ENCODE assay signal across 9 cellular contexts in genomic region chr9:36748322-36748899, GRCh38.
DNase-seq lines count a peak whose midpoint lies in the region; ATAC-seq and TF ChIP-seq lines count a peak whose summit lies in the region.
"Had no signal": no experiment of that assay in that cellular context is flagged by ENCODE, and none has a peak within 500 bp of the region (broad histone marks: within the 10 kb centered on the region; RNA-seq: fewer than 3 reads in every experiment).

No MANE protein-coding gene starts in this region.

- H3K4me1 Mint-ChIP-seq in endodermal cell (no peaks in the 10 kb centered on the region), neural progenitor cell (no peaks in the 10 kb centered on the region)
- H3K4me1 Mint-ChIP-seq: nephron had no signal

- H3K9me3 ChIP-seq in PC-3 (ENCODE audit: low read length), result no peaks in the 10 kb centered on the region
- no peaks in the 10 kb centered on the region for H3K9me3 ChIP-seq in endodermal cell (ENCODE audit: control insufficient read depth, low read length)
- H3K9me3 ChIP-seq in neural progenitor cell (ENCODE audit: low read depth), result no peaks in the 10 kb centered on the region

- no TSS peak for BruUV-seq in PC-3 (replicated peaks; lab: Mats Ljungman, UMichigan)

- H3K27me3 ChIP-seq in PC-3 (ENCODE audit: low read length), result peaks cover 27% of the 10 kb centered on the region
- peaks cover 59% of the 10 kb centered on the region for H3K27me3 ChIP-seq in endodermal cell (ENCODE audit: control insufficient read depth, insufficient read depth, low read length, poor library complexity, severe bottlenecking)
- peaks cover 61% of the 10 kb centered on the region for H3K27me3 ChIP-seq in neural progenitor cell

- H3F3A ChIP-seq in PC-3 (ENCODE audit: low read length, unreplicated experiment), result no peaks in the 10 kb centered on the region
- no peaks in the 10 kb centered on the region for H3F3A ChIP-seq in neural progenitor cell (ENCODE audit: low read depth)

- H3K27ac ChIP-seq in PC-3 (ENCODE audit: low read length), result no peak overlapping the region
- H3K27ac ChIP-seq in endodermal cell (ENCODE audit: low read depth, low read length), result no peak overlapping the region
- no peak overlapping the region for H3K27ac ChIP-seq in neural progenitor cell

- no peak overlapping the region for H3K9ac ChIP-seq in PC-3 (ENCODE audit: low read length)
- H3K9ac ChIP-seq in endodermal cell (ENCODE audit: extremely low read depth, low read length, poor library complexity, severe bottlenecking), result no peak overlapping the region
- H3K9ac ChIP-seq in neural progenitor cell, result no peak overlapping the region

- H3K79me2 ChIP-seq in PC-3 (ENCODE audit: low read length), result no peaks in the 10 kb centered on the region
- no peaks in the 10 kb centered on the region for H3K79me2 ChIP-seq in neural progenitor cell (ENCODE audit: low read depth)

- CTCF ChIA-PET in PC-3 (lab: Charles Lee), result no interaction called here

- H3K9me3 Mint-ChIP-seq in endodermal cell (no peaks in the 10 kb centered on the region), neural progenitor cell (no peaks in the 10 kb centered on the region)
- H3K9me3 Mint-ChIP-seq: nephron had no signal

- no peaks in the 10 kb centered on the region for H3K36me3 Mint-ChIP-seq in endodermal cell (ENCODE audit: low read depth)
- no peaks in the 10 kb centered on the region for H3K36me3 Mint-ChIP-seq in neural progenitor cell

- peaks cover 23% of the 10 kb centered on the region for H3K27me3 Mint-ChIP-seq in endodermal cell (ENCODE audit: insufficient read depth)
- peaks cover 37% of the 10 kb centered on the region for H3K27me3 Mint-ChIP-seq in neural progenitor cell (ENCODE audit: insufficient read depth, low read depth)

- H3K4me2 ChIP-seq in PC-3 (ENCODE audit: low read length), result no peak overlapping the region
- H3K4me2 ChIP-seq in neural progenitor cell, result no peak overlapping the region

- intact Hi-C loops in PC-3 (cut with micrococcal nuclease), result no loop called here

- no peak overlapping the region for H3K4me3 Mint-ChIP-seq in endodermal cell
- no peak overlapping the region for H3K4me3 Mint-ChIP-seq in neural progenitor cell
- H3K4me3 Mint-ChIP-seq: nephron had no signal

- H3K4me1 ChIP-seq in PC-3 (ENCODE audit: insufficient read depth, low read length) (no peaks in the 10 kb centered on the region), endodermal cell (ENCODE audit: control insufficient read depth, insufficient read depth, low read length) (no peaks in the 10 kb centered on the region), neural progenitor cell (no peaks in the 10 kb centered on the region)

- POLR2A ChIA-PET in PC-3 (lab: Charles Lee; ENCODE audit: unreplicated experiment), result no interaction called here

- DNase-seq in GM19240 (ENCODE audit: insufficient read length, low spot score) (peak; percentile 40), PC-3 (peak; percentile 25), endodermal cell (peak; percentile 92), neural progenitor cell (ENCODE audit: low spot score) (peak; percentile 84), NCI-H2081 (lab: John Stamatoyannopoulos, UW) (no peak)
- DNase-seq in effector CD8-positive, alpha-beta T cell (lab: John Stamatoyannopoulos, UW), result no peak

- H3K9me2 ChIP-seq in PC-3 (replicated peaks; ENCODE audit: low read length), result no peaks in the 10 kb centered on the region

- no peaks in the 10 kb centered on the region for H3K36me3 ChIP-seq in PC-3 (ENCODE audit: low read depth, low read length)
- no peaks in the 10 kb centered on the region for H3K36me3 ChIP-seq in endodermal cell (ENCODE audit: control insufficient read depth, insufficient read depth, low read length)
- no peaks in the 10 kb centered on the region for H3K36me3 ChIP-seq in neural progenitor cell

- no peak overlapping the region for H2AFZ ChIP-seq in PC-3 (ENCODE audit: low read length)
- no peak overlapping the region for H2AFZ ChIP-seq in neural progenitor cell (replicated peaks)

- H4K20me1 ChIP-seq in PC-3 (ENCODE audit: low read length) (no peaks in the 10 kb centered on the region), neural progenitor cell (ENCODE audit: low read depth) (peaks cover 3% of the 10 kb centered on the region)

- no peak for ATAC-seq in PC-3
- ATAC-seq in GM18867 (IDR thresholded peaks at IDR 0.05; ENCODE audit: unreplicated experiment), result no peak
- ATAC-seq in GM21360 (IDR thresholded peaks at IDR 0.05; ENCODE audit: unreplicated experiment), result no peak

- no peak for TF ChIP-seq CTCF in PC-3 (conservative IDR thresholded peaks at IDR 0.05; ENCODE audit: low read depth, low read length)
- TF ChIP-seq CTCF in endodermal cell (conservative IDR thresholded peaks at IDR 0.05), result no peak
- TF ChIP-seq CTCF in neural progenitor cell (IDR thresholded peaks at IDR 0.05), result no peak

- H3K4me3 ChIP-seq in PC-3 (ENCODE audit: low read length) (no peak overlapping the region), endodermal cell (ENCODE audit: low read length) (no peak overlapping the region), neural progenitor cell (no peak overlapping the region)

- H3K27ac Mint-ChIP-seq in endodermal cell (no peak overlapping the region), neural progenitor cell (no peak overlapping the region)
- H3K27ac Mint-ChIP-seq: nephron had no signal

- 38 to 45% methylated on average over 12 to 13 of the region's 13 CpGs for WGBS in endodermal cell (ENCODE audit: insufficient coverage in 1 of 2, insufficient read length in 1 of 2), 2 experiments

Comparison
In these comparisons a context has a peak if more than half of its experiments do, and no peak if none do; other contexts are left out.
1. DNase-seq: peak in GM19240 (single experiment), PC-3 (single experiment), endodermal cell (single experiment) and neural progenitor cell (single experiment); none in NCI-H2081 (0 of 2) and effector CD8-positive, alpha-beta T cell (single experiment).